Comparison of ENCODE assay signal across 23 cellular contexts in genomic region chr16:57318240-57318970, GRCh38. TPM values are rescaled to one million over a fixed set of nuclear protein-coding genes. Genes with fewer than 3 reads are reported as not detected.
DNase-seq lines count a peak whose midpoint lies in the region; FAIRE-seq and TF ChIP-seq lines count a peak whose summit lies in the region.
"Had no signal": no experiment of that assay in that cellular context is flagged by ENCODE, and none has a peak within 500 bp of the region (broad histone marks: within the 10 kb centered on the region; RNA-seq: fewer than 3 reads in every experiment).

No MANE protein-coding gene starts in this region.

- no peaks in the 10 kb centered on the region for H3K36me3 ChIP-seq in NT2/D1 (ENCODE audit: insufficient read depth, insufficient read length, low read length)
- H3K36me3 ChIP-seq: pancreas, SJCRH30, stomach had no signal

- H3K27me3 ChIP-seq in NT2/D1 (ENCODE audit: insufficient read depth, insufficient read length) = no peaks in the 10 kb centered on the region
- H3K27me3 ChIP-seq: pancreas, SJCRH30, stomach had no signal

- H3K9me3 ChIP-seq in NT2/D1 (ENCODE audit: insufficient read depth, low read length) = no peaks in the 10 kb centered on the region
- H3K9me3 ChIP-seq: pancreas, SJCRH30, stomach had no signal

- H3K9ac ChIP-seq in NT2/D1 (ENCODE audit: insufficient read length, low read depth) = peak overlapping the region; percentile 51

- TF ChIP-seq CTCF in fibroblast of the aortic adventitia (IDR thresholded peaks at IDR 0.05; ENCODE audit: insufficient read depth, low read length) (no peak), GM10266 (IDR thresholded peaks at IDR 0.05; ENCODE audit: control insufficient read depth, insufficient read depth, low read depth, missing control alignments) (no peak)

- peaks cover 12% of the 10 kb centered on the region for H3K4me1 ChIP-seq in NT2/D1 (ENCODE audit: insufficient read depth, insufficient read length)
- H3K4me1 ChIP-seq: pancreas, SJCRH30 had no signal

- H3K4me3 ChIP-seq in NT2/D1 (ENCODE audit: insufficient read length, low read depth) = no peak overlapping the region
- H3K4me3 ChIP-seq in fibroblast of the aortic adventitia (ENCODE audit: low read depth, low read length) = no peak overlapping the region
- H3K4me3 ChIP-seq: pancreas, SJCRH30, stomach had no signal

- peak; percentile 23 for DNase-seq in AG08395 (ENCODE audit: low spot score)
- DNase-seq in NT2/D1 (ENCODE audit: low read depth, low spot score) = peak; percentile 47
- peak; percentile 35 for DNase-seq in fibroblast of the aortic adventitia (ENCODE audit: low read depth)
- peak; percentile 36 for DNase-seq in myocyte (ENCODE audit: low read depth)
- no peak for DNase-seq in HPDE6-E6E7 (ENCODE audit: extremely low spot score)
- DNase-seq in activated T-cell treated with anti-CD3 and anti-CD28 coated beads, Interleukin-2, amount 50 U/mL, for 1 hour = no peak
- no peak for DNase-seq in GM10266 (ENCODE audit: extremely low spot score)
- DNase-seq in GM19239 (ENCODE audit: insufficient read length, low spot score) = no peak
- DNase-seq: activated CD4-positive, alpha-beta T cell treated with anti-CD3 and anti-CD28 coated beads for 36 hours; activated naive CD4-positive, alpha-beta T cell treated with anti-CD3 and anti-CD28 coated beads, Interleukin-2, amount 10 ng/mL, durations not matched to agents 7 days and 5 days; Calu3; caudate nucleus; Kasumi-1; kidney; NCI-H1417 treated with DMSO at 0.1 percent for 48 hours; NCI-H226; pancreas; SJCRH30; stimulated activated CD4-positive, alpha-beta T cell treated with anti-CD3 and anti-CD28 coated beads, Interleukin-12 subunit alpha, Interleukin-12 subunit beta, amount 100 ng/mL, for 4 hours; stomach; T1000 had no signal

- FAIRE-seq in GM19239 (lab: Jason Lieb, UNC) = no peak
- FAIRE-seq: endometrium, kidney, pancreas had no signal

RNA-seq across cellular contexts. Expression of gene PLLP, which starts 33.9 kb away (rescaled TPM):
- under 0.01 TPM in 1 of 2 replicates, not detected in the other for total RNA-seq in fibroblast of the aortic adventitia (ENCODE audit: low replicate concordance)
- not detected in 2 replicates for total RNA-seq in myocyte
- 0.42 TPM for polyA plus RNA-seq in myocyte (2012)

RNA-seq across cellular contexts. Expression of gene CCL22, which starts 40.2 kb away (rescaled TPM):
- total RNA-seq in fibroblast of the aortic adventitia (ENCODE audit: low replicate concordance) (not detected in 2 replicates), myocyte (not detected in 2 replicates)
- polyA plus RNA-seq in myocyte (2012) = not detected
- total RNA-seq: glomerular endothelial cell, SJCRH30 had no signal

RNA-seq across cellular contexts. Expression of gene CX3CL1, which starts 53.9 kb away (rescaled TPM):
- total RNA-seq in fibroblast of the aortic adventitia (ENCODE audit: low replicate concordance) = 0.18 and 0.33 TPM in 2 replicates
- total RNA-seq in myocyte = not detected in 2 replicates
- not detected for polyA plus RNA-seq in myocyte (2012)
- total RNA-seq: activated CD4-positive, alpha-beta T cell treated with anti-CD3 and anti-CD28 coated beads for 36 hours had no signal

Comparison
In these comparisons a context has a peak if more than half of its experiments do, and no peak if none do; other contexts are left out.
1. DNase-seq: peak in AG08395 (single experiment), NT2/D1 (single experiment), fibroblast of the aortic adventitia (single experiment) and myocyte (single experiment); none in HPDE6-E6E7 (single experiment), activated T-cell treated with anti-CD3 and anti-CD28 coated beads, Interleukin-2, amount 50 U/mL, for 1 hour (single experiment), GM10266 (single experiment) and GM19239 (single experiment).